19 cellular contexts compared by ENCODE assay signal in the genomic region with DNA sequence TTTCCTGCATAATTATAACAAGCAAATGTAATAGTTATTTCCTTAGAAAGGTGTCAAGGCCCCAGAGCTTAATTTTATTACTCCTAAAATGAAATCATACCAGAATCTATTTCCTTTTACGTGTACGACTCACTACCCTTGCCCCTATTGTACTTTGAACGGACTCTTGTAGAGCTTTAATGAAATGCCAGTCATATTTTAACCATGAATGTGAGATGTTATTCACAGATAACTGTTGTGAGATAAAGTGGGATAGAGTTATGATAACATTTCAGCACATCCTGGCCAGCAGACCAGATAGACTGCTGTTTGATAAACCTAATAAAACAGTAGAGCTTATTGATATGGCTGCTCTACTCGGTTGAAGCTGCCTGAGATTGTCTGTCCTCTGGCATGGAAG.
A peak's percentile ranks its signal among the peaks of the same experiment; 100 is the strongest.
DNase-seq lines count a peak whose midpoint lies in the region; FAIRE-seq and TF ChIP-seq lines count a peak whose summit lies in the region.
"Had no signal": no experiment of that assay in that cellular context is flagged by ENCODE, and none has a peak within 500 bp of the region (broad histone marks: within the 10 kb centered on the region; RNA-seq: fewer than 3 reads in every experiment).

No MANE protein-coding gene starts in this region.

- H3K36me3 ChIP-seq in small intestine (ENCODE audit: control insufficient read depth in 2 of 2, insufficient read depth in 2 of 2, low read length in 2 of 2) (no peaks in the 10 kb centered on the region), adrenal gland (replicated peaks in 1 of 2) (no peaks in the 10 kb centered on the region)

- H3K9me3 ChIP-seq in small intestine (ENCODE audit: control insufficient read depth, low read depth) (no peaks in the 10 kb centered on the region), adrenal gland (replicated peaks in 1 of 3) (no peaks in the 10 kb centered on the region)

- 7 to 43% (median 24%) methylated on average over 4 of the region's 4 CpGs for WGBS in small intestine, 3 donors
- 45 to 58% (median 54%) methylated on average over 4 of the region's 4 CpGs for WGBS in adrenal gland, 4 donors

- H3K4me1 ChIP-seq in small intestine (ENCODE audit: control insufficient read depth in 2 of 2, insufficient read depth in 1 of 2, low read depth in 1 of 2, low read length in 1 of 2) (no peaks in the 10 kb centered on the region), adrenal gland (replicated peaks in 1 of 2) (no peaks in the 10 kb centered on the region)

- FAIRE-seq in small intestine (lab: Jason Lieb, UNC), result no peak
- FAIRE-seq: GM12878, H1 had no signal

- intact Hi-C loops in adrenal gland (cut with DNase I), result no loop called here

- H3K27me3 ChIP-seq in small intestine (ENCODE audit: control insufficient read depth in 2 of 2, insufficient read depth in 2 of 2, low read length in 2 of 2) (no peaks in the 10 kb centered on the region), adrenal gland (no peaks in the 10 kb centered on the region)

- peak; percentile 17 for DNase-seq in HCEC 1CT
- DNase-seq in SW480 (ENCODE audit: low spot score), result peak; percentile 16
- DNase-seq in foreskin fibroblast, result peak; percentile 10 to 39
- peak; percentile 16 for DNase-seq in small intestine
- DNase-seq in cerebellum (ENCODE audit: low spot score), result no peak
- no peak for DNase-seq in DMS53 (lab: John Stamatoyannopoulos, UW)
- no peak for DNase-seq in stimulated activated naive CD4-positive, alpha-beta T cell treated with Interleukin-2 at 50 U/mL for 16 hours (lab: John Stamatoyannopoulos, UW)
- no peak for DNase-seq in adrenal gland
- DNase-seq: NCI-H1048; NCI-H1436 treated with DMSO at 0.1 percent for 48 hours; NCI-H2081; NCI-H2171 treated with DMSO at 0.1 percent for 48 hours; NCI-H446 treated with DMSO at 0.1 percent for 48 hours; NK-92 treated with Interleukin-12 subunit alpha and Interleukin-12 subunit beta, amount 100 ng/mL, for 24 hours; Right ventricle myocardium superior; SW 1271 had no signal

- H3K27ac ChIP-seq in small intestine (ENCODE audit: low read depth in 1 of 2, low read length in 1 of 2) (no peak overlapping the region), adrenal gland (no peak overlapping the region)
- H3K27ac ChIP-seq: KMS-11 had no signal

- no peak for TF ChIP-seq POLR2A in adrenal gland (IDR thresholded peaks at IDR 0.05)

- H3K4me3 ChIP-seq in foreskin fibroblast (ENCODE audit: low read depth in 1 of 2, low read length in 2 of 2) (no peak overlapping the region), small intestine (ENCODE audit: low read depth in 1 of 2, low read length in 2 of 2) (no peak overlapping the region), adrenal gland (no peak overlapping the region)
- H3K4me3 ChIP-seq: GM12878 had no signal

- no peak for TF ChIP-seq CTCF in foreskin fibroblast (IDR thresholded peaks at IDR 0.05; ENCODE audit: low read depth, low read length)
- TF ChIP-seq CTCF in adrenal gland (IDR thresholded peaks at IDR 0.05), result no peak

Comparison
In these comparisons a context has a peak if more than half of its experiments do, and no peak if none do; other contexts are left out.
1. DNase-seq: peak in HCEC 1CT (single experiment), SW480 (single experiment), foreskin fibroblast (2 of 2) and small intestine (single experiment); none in cerebellum (single experiment), DMS53 (single experiment), stimulated activated naive CD4-positive, alpha-beta T cell treated with Interleukin-2 at 50 U/mL for 16 hours (single experiment) and adrenal gland (0 of 7).